In the genomic region with DNA sequence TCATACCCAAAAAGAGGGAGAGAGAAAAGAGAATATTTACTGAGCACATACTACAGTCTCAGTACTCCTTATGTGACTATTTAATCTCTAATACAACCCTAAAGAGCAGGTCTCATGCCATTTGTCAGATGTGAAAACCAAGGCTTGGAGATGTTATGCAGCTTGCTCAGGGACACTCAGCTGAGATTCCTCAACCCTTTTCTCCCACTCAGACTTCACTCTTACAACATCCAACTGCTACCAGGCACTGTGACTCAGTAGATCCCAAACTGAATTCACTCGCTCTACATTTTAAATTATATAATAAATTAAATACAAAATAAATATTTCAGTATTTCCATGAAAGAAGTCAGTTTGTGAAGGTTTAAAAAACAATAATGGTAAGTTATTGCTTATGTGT, we compare ENCODE assay signal across 31 cellular contexts. TPM values are rescaled to one million over a fixed set of nuclear protein-coding genes. Genes with fewer than 3 reads are reported as not detected.
DNase-seq lines count a peak whose midpoint lies in the region; ATAC-seq and FAIRE-seq lines count a peak whose summit lies in the region.
"Had no signal": no experiment of that assay in that cellular context is flagged by ENCODE, and none has a peak within 500 bp of the region (broad histone marks: within the 10 kb centered on the region; RNA-seq: fewer than 3 reads in every experiment).

No MANE protein-coding gene starts in this region.

- peak overlapping the region; percentile 49 for H3K4me3 Mint-ChIP-seq in activated T-cell treated with anti-CD3 and anti-CD28 coated beads, Interleukin-2, amount 50 U/mL, for 24 hours
- H3K4me3 Mint-ChIP-seq in T-helper 17 cell: peak overlapping the region; percentile 81
- H3K4me3 Mint-ChIP-seq in stimulated activated effector memory CD8-positive, alpha-beta T cell treated with anti-CD3 and anti-CD28 coated beads, Interleukin-12 subunit alpha, Interleukin-12 subunit beta, amount 100 ng/mL, for 72 hours: peak overlapping the region; percentile 57
- H3K4me3 Mint-ChIP-seq: stimulated activated naive CD8-positive, alpha-beta T cell treated with anti-CD3 and anti-CD28 coated beads, Interleukin-15, Interleukin-2, amounts not matched to agents 100 ng/mL and 50 ng/mL, for 24 hours had no signal

- H3K36me3 Mint-ChIP-seq in activated T-cell treated with anti-CD3 and anti-CD28 coated beads, Interleukin-2, amount 50 U/mL, for 24 hours (ENCODE audit: low read depth): peaks cover 20% of the 10 kb centered on the region
- H3K36me3 Mint-ChIP-seq in T-helper 17 cell (ENCODE audit: low read depth): no peaks in the 10 kb centered on the region
- H3K36me3 Mint-ChIP-seq in stimulated activated effector memory CD8-positive, alpha-beta T cell treated with anti-CD3 and anti-CD28 coated beads, Interleukin-12 subunit alpha, Interleukin-12 subunit beta, amount 100 ng/mL, for 72 hours: no peaks in the 10 kb centered on the region

- peak overlapping the region; percentile 91 for H3K27ac Mint-ChIP-seq in activated T-cell treated with anti-CD3 and anti-CD28 coated beads, Interleukin-2, amount 50 U/mL, for 24 hours
- no peak overlapping the region for H3K27ac Mint-ChIP-seq in T-helper 17 cell
- peak overlapping the region; percentile 46 for H3K27ac Mint-ChIP-seq in stimulated activated effector memory CD8-positive, alpha-beta T cell treated with anti-CD3 and anti-CD28 coated beads, Interleukin-12 subunit alpha, Interleukin-12 subunit beta, amount 100 ng/mL, for 72 hours

- no peak for FAIRE-seq in urothelium cell line (lab: Jason Lieb, UNC)
- FAIRE-seq: D721Med, HTR-8/SVneo, islet of Langerhans had no signal

- peak overlapping the region; percentile 48 for H3K27ac ChIP-seq in cingulate gyrus (ENCODE audit: low read depth, low read length)
- H3K27ac ChIP-seq: breast epithelium, colonic mucosa, epithelial cell of prostate, PC-9, spleen, vagina had no signal

- peaks cover 82% of the 10 kb centered on the region for H3K4me1 Mint-ChIP-seq in activated T-cell treated with anti-CD3 and anti-CD28 coated beads, Interleukin-2, amount 50 U/mL, for 24 hours (ENCODE audit: low read depth)
- peaks cover 54% of the 10 kb centered on the region for H3K4me1 Mint-ChIP-seq in T-helper 17 cell
- H3K4me1 Mint-ChIP-seq in stimulated activated effector memory CD8-positive, alpha-beta T cell treated with anti-CD3 and anti-CD28 coated beads, Interleukin-12 subunit alpha, Interleukin-12 subunit beta, amount 100 ng/mL, for 72 hours: peaks cover 69% of the 10 kb centered on the region

- ATAC-seq in T-helper 17 cell: no peak
- no peak for ATAC-seq in stimulated activated effector memory CD8-positive, alpha-beta T cell treated with anti-CD3 and anti-CD28 coated beads, Interleukin-12 subunit alpha, Interleukin-12 subunit beta, amount 100 ng/mL, for 72 hours
- ATAC-seq: left lobe of liver, right cardiac atrium, Right ventricle myocardium inferior had no signal

- H3K9me3 ChIP-seq in T-helper 17 cell (ENCODE audit: control insufficient read depth, low read length, poor library complexity, severe bottlenecking): no peaks in the 10 kb centered on the region
- H3K9me3 ChIP-seq: breast epithelium, colonic mucosa, vagina had no signal

- H3K9me3 Mint-ChIP-seq in activated T-cell treated with anti-CD3 and anti-CD28 coated beads, Interleukin-2, amount 50 U/mL, for 24 hours: peaks cover 17% of the 10 kb centered on the region
- H3K9me3 Mint-ChIP-seq in stimulated activated effector memory CD8-positive, alpha-beta T cell treated with anti-CD3 and anti-CD28 coated beads, Interleukin-12 subunit alpha, Interleukin-12 subunit beta, amount 100 ng/mL, for 72 hours: no peaks in the 10 kb centered on the region

- H3K27me3 Mint-ChIP-seq in activated T-cell treated with anti-CD3 and anti-CD28 coated beads, Interleukin-2, amount 50 U/mL, for 24 hours: no peaks in the 10 kb centered on the region
- no peaks in the 10 kb centered on the region for H3K27me3 Mint-ChIP-seq in T-helper 17 cell
- H3K27me3 Mint-ChIP-seq: stimulated activated naive CD8-positive, alpha-beta T cell treated with anti-CD3 and anti-CD28 coated beads, Interleukin-15, Interleukin-2, amounts not matched to agents 100 ng/mL and 50 ng/mL, for 24 hours had no signal

- no peak for DNase-seq in activated T-cell treated with anti-CD3 and anti-CD28 coated beads, Interleukin-2, amount 50 U/mL, for 24 hours
- no peak for DNase-seq in activated T-cell treated with anti-CD3 and anti-CD28 coated beads, Interleukin-2, amount 50 U/mL, for 1 hour
- no peak for DNase-seq in T-helper 17 cell
- DNase-seq in stimulated activated effector memory CD8-positive, alpha-beta T cell treated with anti-CD3 and anti-CD28 coated beads, Interleukin-12 subunit alpha, Interleukin-12 subunit beta, amount 100 ng/mL, for 72 hours (ENCODE audit: low spot score in 2 of 2): no peak
- no peak for DNase-seq in urothelium cell line (ENCODE audit: low spot score)
- DNase-seq in SK-N-DZ (ENCODE audit: low spot score): no peak
- DNase-seq in effector CD8-positive, alpha-beta T cell (lab: John Stamatoyannopoulos, UW): no peak
- DNase-seq: amniotic stem cell; colonic mucosa; effector memory CD4-positive, alpha-beta T cell; KG1; mesendoderm; MM.1S; NCI-H2029; NCI-H524 treated with DMSO at 0.1 percent for 48 hours; NK-92 treated with Interleukin-12 subunit alpha and Interleukin-12 subunit beta, amount 100 ng/mL, for 24 hours; PC-9; posterior cingulate gyrus; right cardiac atrium; spleen; stimulated activated CD4-positive, alpha-beta T cell treated with anti-CD3 and anti-CD28 coated beads, Interleukin-2, amount 100 ng/mL, for 24 hours had no signal

RNA-seq across cellular contexts. Expression of gene TSPAN5, which starts 53.7 kb away (rescaled TPM):
- 10 to 100 TPM; 11.8 to 15.2 TPM for total RNA-seq in T-helper 17 cell
- polyA plus RNA-seq in SK-N-DZ (2014; cell fraction: cytosol; rRNA removed): 17.7 and 22.3 TPM in 2 replicates
- polyA plus RNA-seq in SK-N-DZ (2014; cell fraction: nucleus; rRNA removed): 10.8 and 19.3 TPM in 2 replicates
